In the genomic region with DNA sequence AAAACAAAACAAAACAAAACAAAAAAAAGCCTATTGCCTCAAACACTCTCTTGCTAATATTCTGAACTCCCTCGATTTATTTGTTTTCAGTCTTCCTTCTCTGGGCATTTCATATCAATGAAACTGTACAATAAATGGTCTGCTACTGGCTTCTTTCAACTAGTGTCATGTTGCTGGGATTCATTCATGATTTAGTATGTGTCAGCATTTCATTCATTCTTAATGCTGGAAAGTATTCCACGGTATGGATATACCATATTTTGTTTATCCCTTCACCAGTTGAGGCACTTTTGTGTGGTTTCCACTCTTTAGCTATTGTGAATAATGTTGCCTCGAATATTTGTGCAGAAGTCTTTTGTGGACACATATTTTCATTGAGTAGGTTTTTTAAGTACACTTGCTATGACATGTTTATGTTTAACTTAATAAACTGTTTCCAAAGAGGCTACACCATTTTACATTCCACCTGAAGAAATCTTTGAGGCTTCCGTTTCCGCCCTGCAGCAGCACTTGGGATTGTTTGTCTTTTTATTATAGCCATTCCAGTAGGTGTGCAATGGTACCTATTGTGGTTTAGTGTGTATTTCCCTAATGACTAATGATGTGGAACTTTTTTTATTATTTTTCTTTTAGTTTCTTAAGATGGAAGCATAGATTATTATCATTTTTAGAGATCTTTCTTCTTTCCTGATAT, we compare ENCODE assay signal across 1 cellular context.
TF ChIP-seq lines count a peak whose summit lies in the region.

No MANE protein-coding gene starts in this region.

TF ChIP-seq in HepG2, 621 proteins besides CTCF, POLR2A, EP300 and RAD21 (continued from another document):
- TF ChIP-seq PRDM10 (CRISPR knock-in tag; IDR thresholded peaks at IDR 0.05; ENCODE audit: low read depth) (no peak), ZNF564 (CRISPR knock-in tag; IDR thresholded peaks at IDR 0.05) (no peak), ZBTB26 (CRISPR knock-in tag; IDR thresholded peaks at IDR 0.05; ENCODE audit: borderline replicate concordance) (no peak), MAFK (conservative IDR thresholded peaks at IDR 0.05 in 1 of 2, IDR thresholded peaks at IDR 0.05 in 1 of 2; ENCODE audit: low read length in 2 of 2) (peak; percentile 72 to 89; a peak in 3 of 4 replicates), MAF1 (CRISPR knock-in tag; IDR thresholded peaks at IDR 0.05; ENCODE audit: borderline replicate concordance) (no peak), ZNF333 (CRISPR knock-in tag; IDR thresholded peaks at IDR 0.05; ENCODE audit: borderline replicate concordance) (no peak), PPARG (CRISPR knock-in tag; conservative IDR thresholded peaks at IDR 0.05) (no peak)
